8 cellular contexts compared by ENCODE assay signal in genomic region chr2:54569745-54570296, GRCh38.
DNase-seq lines count a peak whose midpoint lies in the region; ATAC-seq lines count a peak whose summit lies in the region.

No MANE protein-coding gene starts in this region.

- H3K9me3 Mint-ChIP-seq in activated naive CD8-positive, alpha-beta T cell treated with anti-CD3 and anti-CD28 coated beads, Interleukin-2, amount 10 ng/mL, durations not matched to agents 7 days and 5 days, result no peaks in the 10 kb centered on the region

- peak; percentile 23 for DNase-seq in Caki2 (ENCODE audit: low read depth)
- DNase-seq in activated naive CD8-positive, alpha-beta T cell treated with anti-CD3 and anti-CD28 coated beads, Interleukin-2, amount 10 ng/mL, durations not matched to agents 7 days and 5 days, result peak; percentile 38
- DNase-seq in stimulated activated CD4-positive, alpha-beta T cell treated with anti-CD3 and anti-CD28 coated beads, Interleukin-4, amount 100 ng/mL, for 1 hour, result no peak
- DNase-seq in activated effector memory CD4-positive, alpha-beta T cell treated with anti-CD3 and anti-CD28 coated beads, Interleukin-2, amount 50 U/mL, for 16 hours, result no peak
- no peak for DNase-seq in middle frontal gyrus (ENCODE audit: extremely low spot score, low spot score)

- H3K27ac Mint-ChIP-seq in activated naive CD8-positive, alpha-beta T cell treated with anti-CD3 and anti-CD28 coated beads, Interleukin-2, amount 10 ng/mL, durations not matched to agents 7 days and 5 days, result peak overlapping the region; percentile 89

- ATAC-seq in HG02759 (IDR thresholded peaks at IDR 0.05; ENCODE audit: unreplicated experiment), result peak; percentile 16
- peak; percentile 6 for ATAC-seq in activated naive CD8-positive, alpha-beta T cell treated with anti-CD3 and anti-CD28 coated beads, Interleukin-2, amount 10 ng/mL, durations not matched to agents 7 days and 5 days (ENCODE audit: low read depth)
- ATAC-seq in HG02970 (IDR thresholded peaks at IDR 0.05; ENCODE audit: low FRiP score, unreplicated experiment), result no peak

- no peak overlapping the region for H3K4me3 ChIP-seq in mucosa of stomach (ENCODE audit: low read length)

- H3K4me3 Mint-ChIP-seq in activated naive CD8-positive, alpha-beta T cell treated with anti-CD3 and anti-CD28 coated beads, Interleukin-2, amount 10 ng/mL, durations not matched to agents 7 days and 5 days, result peak overlapping the region; percentile 85

- H3K4me1 ChIP-seq in mucosa of stomach (ENCODE audit: control insufficient read depth, insufficient read depth, low read length), result peaks cover 70% of the 10 kb centered on the region

- H3K36me3 ChIP-seq in mucosa of stomach (ENCODE audit: control insufficient read depth, insufficient read depth, low read length), result no peaks in the 10 kb centered on the region

- in situ Hi-C loops in Caki2 (cut with HindIII; ENCODE audit: low pct_unique_long_range_greater_than_20kb, low sequenced_read_pairs), result no loop called here

- H3K27me3 Mint-ChIP-seq in activated naive CD8-positive, alpha-beta T cell treated with anti-CD3 and anti-CD28 coated beads, Interleukin-2, amount 10 ng/mL, durations not matched to agents 7 days and 5 days, result no peaks in the 10 kb centered on the region

- H3K4me1 Mint-ChIP-seq in activated naive CD8-positive, alpha-beta T cell treated with anti-CD3 and anti-CD28 coated beads, Interleukin-2, amount 10 ng/mL, durations not matched to agents 7 days and 5 days, result peaks cover 72% of the 10 kb centered on the region

- H3K27me3 ChIP-seq in mucosa of stomach (ENCODE audit: control insufficient read depth, insufficient read depth, low read length), result no peaks in the 10 kb centered on the region

- H3K9ac ChIP-seq in mucosa of stomach (ENCODE audit: low read length), result peak overlapping the region; percentile 55

- no peaks in the 10 kb centered on the region for H3K9me3 ChIP-seq in mucosa of stomach (ENCODE audit: control insufficient read depth, low read length)

- POLR2A ChIA-PET in activated naive CD8-positive, alpha-beta T cell treated with anti-CD3 and anti-CD28 coated beads, Interleukin-2, amount 10 ng/mL, durations not matched to agents 7 days and 5 days (lab: Charles Lee), result interaction anchor here (0.9 to 13.3 kb wide), 3 partner anchors 9 to 12 kb away, joined by 3 to 243 read pairs (median 3); no protein-coding TSS in a partner anchor

- H3K36me3 Mint-ChIP-seq in activated naive CD8-positive, alpha-beta T cell treated with anti-CD3 and anti-CD28 coated beads, Interleukin-2, amount 10 ng/mL, durations not matched to agents 7 days and 5 days, result peaks cover 15% of the 10 kb centered on the region

Comparison
In these comparisons a context has a peak if more than half of its experiments do, and no peak if none do; other contexts are left out.
1. DNase-seq: peak in Caki2 (single experiment) and activated naive CD8-positive, alpha-beta T cell treated with anti-CD3 and anti-CD28 coated beads, Interleukin-2, amount 10 ng/mL, durations not matched to agents 7 days and 5 days (single experiment); none in stimulated activated CD4-positive, alpha-beta T cell treated with anti-CD3 and anti-CD28 coated beads, Interleukin-4, amount 100 ng/mL, for 1 hour (single experiment), activated effector memory CD4-positive, alpha-beta T cell treated with anti-CD3 and anti-CD28 coated beads, Interleukin-2, amount 50 U/mL, for 16 hours (single experiment) and middle frontal gyrus (single experiment).